In the genomic region with DNA sequence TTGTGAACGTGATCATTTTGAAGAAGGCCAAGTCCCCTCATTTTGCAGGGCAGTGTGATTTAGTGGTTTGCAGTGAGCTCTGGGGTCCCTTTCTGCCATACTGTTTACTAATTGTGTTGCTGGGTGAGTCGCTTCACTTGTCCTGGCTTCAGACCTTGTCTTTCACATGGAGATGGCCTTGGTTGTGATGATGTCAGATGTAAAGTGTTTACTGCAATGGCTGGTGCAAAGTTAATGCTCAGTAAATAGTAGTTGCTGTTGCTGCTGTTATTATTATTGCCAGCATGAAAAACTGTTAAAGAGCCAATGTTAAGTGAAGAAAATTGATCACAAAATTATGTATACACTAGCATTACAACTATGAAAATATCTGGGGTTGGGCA, we compare ENCODE assay signal across 1 cellular context. TPM values are rescaled to one million over a fixed set of nuclear protein-coding genes. Genes with fewer than 3 reads are reported as not detected.
"Had no signal": no experiment of that assay in that cellular context is flagged by ENCODE, and none has a peak within 500 bp of the region (broad histone marks: within the 10 kb centered on the region; RNA-seq: fewer than 3 reads in every experiment).

No MANE protein-coding gene starts in this region.

RNA-seq across cellular contexts. Expression of a gene that starts 53.9 kb away (rescaled TPM):
- total RNA-seq: skeletal muscle tissue had no signal
